1 cellular context compared by ENCODE assay signal in the genomic region with DNA sequence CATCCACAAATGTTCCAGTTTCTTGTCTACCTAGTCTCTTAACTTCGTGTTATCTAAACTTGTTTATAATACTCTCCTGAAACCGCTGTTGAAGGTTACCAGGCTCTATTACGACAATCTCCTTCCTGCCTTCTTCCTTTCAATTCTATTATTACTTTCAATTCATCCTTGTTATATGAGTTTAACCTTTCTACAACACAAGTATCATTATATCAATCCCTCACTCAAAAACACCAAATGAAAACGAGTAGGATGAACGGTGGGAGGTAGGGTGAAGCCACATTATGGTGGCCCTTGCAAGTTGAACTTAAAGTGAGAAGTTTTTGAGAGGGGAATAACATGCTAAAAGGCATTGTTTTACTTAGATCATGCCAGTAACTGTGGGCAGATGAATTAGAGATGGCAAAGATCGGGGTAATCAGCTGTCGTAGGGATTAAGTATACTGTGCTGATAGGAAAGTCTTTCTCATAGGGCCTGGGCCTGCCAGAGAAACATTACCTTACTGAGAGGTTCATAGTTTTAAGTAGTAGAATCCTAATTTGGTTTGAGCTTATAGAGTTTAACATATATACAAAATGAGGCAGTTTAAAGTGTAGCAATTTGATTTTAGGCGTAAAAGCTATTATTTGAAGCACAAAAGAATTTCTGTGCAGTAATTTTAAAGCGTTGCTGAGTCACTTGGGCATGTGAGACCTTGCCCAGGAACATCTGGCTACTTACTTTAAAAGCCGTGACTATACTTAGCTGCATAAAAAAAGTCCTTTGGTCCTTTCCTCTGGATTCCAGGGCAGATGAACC.
TF ChIP-seq lines count a peak whose summit lies in the region.

No MANE protein-coding gene starts in this region.

TF ChIP-seq in GM23338, 12 proteins besides CTCF, POLR2A, EP300 and RAD21 (continued from another document):
- TF ChIP-seq, protein P1, sequence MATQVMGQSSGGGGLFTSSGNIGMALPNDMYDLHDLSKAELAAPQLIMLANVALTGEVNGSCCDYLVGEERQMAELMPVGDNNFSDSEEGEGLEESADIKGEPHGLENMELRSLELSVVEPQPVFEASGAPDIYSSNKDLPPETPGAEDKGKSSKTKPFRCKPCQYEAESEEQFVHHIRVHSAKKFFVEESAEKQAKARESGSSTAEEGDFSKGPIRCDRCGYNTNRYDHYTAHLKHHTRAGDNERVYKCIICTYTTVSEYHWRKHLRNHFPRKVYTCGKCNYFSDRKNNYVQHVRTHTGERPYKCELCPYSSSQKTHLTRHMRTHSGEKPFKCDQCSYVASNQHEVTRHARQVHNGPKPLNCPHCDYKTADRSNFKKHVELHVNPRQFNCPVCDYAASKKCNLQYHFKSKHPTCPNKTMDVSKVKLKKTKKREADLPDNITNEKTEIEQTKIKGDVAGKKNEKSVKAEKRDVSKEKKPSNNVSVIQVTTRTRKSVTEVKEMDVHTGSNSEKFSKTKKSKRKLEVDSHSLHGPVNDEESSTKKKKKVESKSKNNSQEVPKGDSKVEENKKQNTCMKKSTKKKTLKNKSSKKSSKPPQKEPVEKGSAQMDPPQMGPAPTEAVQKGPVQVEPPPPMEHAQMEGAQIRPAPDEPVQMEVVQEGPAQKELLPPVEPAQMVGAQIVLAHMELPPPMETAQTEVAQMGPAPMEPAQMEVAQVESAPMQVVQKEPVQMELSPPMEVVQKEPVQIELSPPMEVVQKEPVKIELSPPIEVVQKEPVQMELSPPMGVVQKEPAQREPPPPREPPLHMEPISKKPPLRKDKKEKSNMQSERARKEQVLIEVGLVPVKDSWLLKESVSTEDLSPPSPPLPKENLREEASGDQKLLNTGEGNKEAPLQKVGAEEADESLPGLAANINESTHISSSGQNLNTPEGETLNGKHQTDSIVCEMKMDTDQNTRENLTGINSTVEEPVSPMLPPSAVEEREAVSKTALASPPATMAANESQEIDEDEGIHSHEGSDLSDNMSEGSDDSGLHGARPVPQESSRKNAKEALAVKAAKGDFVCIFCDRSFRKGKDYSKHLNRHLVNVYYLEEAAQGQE (IDR thresholded peaks at IDR 0.05; ENCODE audit: unreplicated experiment), result no peak
- no peak for TF ChIP-seq POLR2AphosphoS5 (IDR thresholded peaks at IDR 0.05; ENCODE audit: low read depth)
- TF ChIP-seq, protein P2, sequence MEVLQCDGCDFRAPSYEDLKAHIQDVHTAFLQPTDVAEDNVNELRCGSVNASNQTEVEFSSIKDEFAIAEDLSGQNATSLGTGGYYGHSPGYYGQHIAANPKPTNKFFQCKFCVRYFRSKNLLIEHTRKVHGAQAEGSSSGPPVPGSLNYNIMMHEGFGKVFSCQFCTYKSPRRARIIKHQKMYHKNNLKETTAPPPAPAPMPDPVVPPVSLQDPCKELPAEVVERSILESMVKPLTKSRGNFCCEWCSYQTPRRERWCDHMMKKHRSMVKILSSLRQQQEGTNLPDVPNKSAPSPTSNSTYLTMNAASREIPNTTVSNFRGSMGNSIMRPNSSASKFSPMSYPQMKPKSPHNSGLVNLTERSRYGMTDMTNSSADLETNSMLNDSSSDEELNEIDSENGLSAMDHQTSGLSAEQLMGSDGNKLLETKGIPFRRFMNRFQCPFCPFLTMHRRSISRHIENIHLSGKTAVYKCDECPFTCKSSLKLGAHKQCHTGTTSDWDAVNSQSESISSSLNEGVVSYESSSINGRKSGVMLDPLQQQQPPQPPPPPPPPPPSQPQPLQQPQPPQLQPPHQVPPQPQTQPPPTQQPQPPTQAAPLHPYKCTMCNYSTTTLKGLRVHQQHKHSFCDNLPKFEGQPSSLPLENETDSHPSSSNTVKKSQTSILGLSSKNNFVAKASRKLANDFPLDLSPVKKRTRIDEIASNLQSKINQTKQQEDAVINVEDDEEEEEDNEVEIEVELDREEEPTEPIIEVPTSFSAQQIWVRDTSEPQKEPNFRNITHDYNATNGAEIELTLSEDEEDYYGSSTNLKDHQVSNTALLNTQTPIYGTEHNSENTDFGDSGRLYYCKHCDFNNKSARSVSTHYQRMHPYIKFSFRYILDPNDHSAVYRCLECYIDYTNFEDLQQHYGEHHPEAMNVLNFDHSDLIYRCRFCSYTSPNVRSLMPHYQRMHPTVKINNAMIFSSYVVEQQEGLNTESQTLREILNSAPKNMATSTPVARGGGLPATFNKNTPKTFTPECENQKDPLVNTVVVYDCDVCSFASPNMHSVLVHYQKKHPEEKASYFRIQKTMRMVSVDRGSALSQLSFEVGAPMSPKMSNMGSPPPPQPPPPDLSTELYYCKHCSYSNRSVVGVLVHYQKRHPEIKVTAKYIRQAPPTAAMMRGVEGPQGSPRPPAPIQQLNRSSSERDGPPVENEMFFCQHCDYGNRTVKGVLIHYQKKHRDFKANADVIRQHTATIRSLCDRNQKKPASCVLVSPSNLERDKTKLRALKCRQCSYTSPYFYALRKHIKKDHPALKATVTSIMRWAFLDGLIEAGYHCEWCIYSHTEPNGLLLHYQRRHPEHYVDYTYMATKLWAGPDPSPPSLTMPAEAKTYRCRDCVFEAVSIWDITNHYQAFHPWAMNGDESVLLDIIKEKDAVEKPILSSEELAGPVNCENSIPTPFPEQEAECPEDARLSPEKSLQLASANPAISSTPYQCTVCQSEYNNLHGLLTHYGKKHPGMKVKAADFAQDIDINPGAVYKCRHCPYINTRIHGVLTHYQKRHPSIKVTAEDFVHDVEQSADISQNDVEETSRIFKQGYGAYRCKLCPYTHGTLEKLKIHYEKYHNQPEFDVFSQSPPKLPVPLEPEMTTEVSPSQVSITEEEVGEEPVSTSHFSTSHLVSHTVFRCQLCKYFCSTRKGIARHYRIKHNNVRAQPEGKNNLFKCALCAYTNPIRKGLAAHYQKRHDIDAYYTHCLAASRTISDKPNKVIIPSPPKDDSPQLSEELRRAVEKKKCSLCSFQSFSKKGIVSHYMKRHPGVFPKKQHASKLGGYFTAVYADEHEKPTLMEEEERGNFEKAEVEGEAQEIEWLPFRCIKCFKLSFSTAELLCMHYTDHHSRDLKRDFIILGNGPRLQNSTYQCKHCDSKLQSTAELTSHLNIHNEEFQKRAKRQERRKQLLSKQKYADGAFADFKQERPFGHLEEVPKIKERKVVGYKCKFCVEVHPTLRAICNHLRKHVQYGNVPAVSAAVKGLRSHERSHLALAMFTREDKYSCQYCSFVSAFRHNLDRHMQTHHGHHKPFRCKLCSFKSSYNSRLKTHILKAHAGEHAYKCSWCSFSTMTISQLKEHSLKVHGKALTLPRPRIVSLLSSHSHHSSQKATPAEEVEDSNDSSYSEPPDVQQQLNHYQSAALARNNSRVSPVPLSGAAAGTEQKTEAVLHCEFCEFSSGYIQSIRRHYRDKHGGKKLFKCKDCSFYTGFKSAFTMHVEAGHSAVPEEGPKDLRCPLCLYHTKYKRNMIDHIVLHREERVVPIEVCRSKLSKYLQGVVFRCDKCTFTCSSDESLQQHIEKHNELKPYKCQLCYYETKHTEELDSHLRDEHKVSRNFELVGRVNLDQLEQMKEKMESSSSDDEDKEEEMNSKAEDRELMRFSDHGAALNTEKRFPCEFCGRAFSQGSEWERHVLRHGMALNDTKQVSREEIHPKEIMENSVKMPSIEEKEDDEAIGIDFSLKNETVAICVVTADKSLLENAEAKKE (CRISPR knock-in tag; IDR thresholded peaks at IDR 0.05), result no peak
- no peak for TF ChIP-seq ZNF114 (CRISPR knock-in tag; IDR thresholded peaks at IDR 0.05)
- TF ChIP-seq, protein P3, sequence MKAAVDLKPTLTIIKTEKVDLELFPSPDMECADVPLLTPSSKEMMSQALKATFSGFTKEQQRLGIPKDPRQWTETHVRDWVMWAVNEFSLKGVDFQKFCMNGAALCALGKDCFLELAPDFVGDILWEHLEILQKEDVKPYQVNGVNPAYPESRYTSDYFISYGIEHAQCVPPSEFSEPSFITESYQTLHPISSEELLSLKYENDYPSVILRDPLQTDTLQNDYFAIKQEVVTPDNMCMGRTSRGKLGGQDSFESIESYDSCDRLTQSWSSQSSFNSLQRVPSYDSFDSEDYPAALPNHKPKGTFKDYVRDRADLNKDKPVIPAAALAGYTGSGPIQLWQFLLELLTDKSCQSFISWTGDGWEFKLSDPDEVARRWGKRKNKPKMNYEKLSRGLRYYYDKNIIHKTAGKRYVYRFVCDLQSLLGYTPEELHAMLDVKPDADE (IDR thresholded peaks at IDR 0.05), result no peak
- TF ChIP-seq EZH2 (IDR thresholded peaks at IDR 0.05; ENCODE audit: low read depth, unreplicated experiment), result no peak
- TF ChIP-seq CREB1 (CRISPR knock-in tag; IDR thresholded peaks at IDR 0.05; ENCODE audit: low read depth), result no peak
- no peak for TF ChIP-seq ZNF331 (CRISPR knock-in tag; IDR thresholded peaks at IDR 0.05; ENCODE audit: low read depth)
- TF ChIP-seq JUNB (IDR thresholded peaks at IDR 0.05; ENCODE audit: unreplicated experiment), result no peak
